ENCODE assay signal across 10 cellular contexts in genomic region chr12:89950421-89950820, GRCh38.
DNase-seq lines count a peak whose midpoint lies in the region; ATAC-seq and TF ChIP-seq lines count a peak whose summit lies in the region.
"Had no signal": no experiment of that assay in that cellular context is flagged by ENCODE, and none has a peak within 500 bp of the region (broad histone marks: within the 10 kb centered on the region; RNA-seq: fewer than 3 reads in every experiment).

No MANE protein-coding gene starts in this region.

- in situ Hi-C loops in G401 (cut with HindIII; ENCODE audit: low sequenced_read_pairs) = no loop called here
- in situ Hi-C loops in IMR-90 (cut with MboI; ENCODE audit: low sequenced_read_pairs) = no loop called here

- H3K23ac ChIP-seq in IMR-90 (ENCODE audit: low read depth, low read length) = 0 out of 2 replicates have a peak overlapping the region, but pooled peaks have one; percentile 10

- no peaks in the 10 kb centered on the region for H3K27me3 ChIP-seq in IMR-90 (ENCODE audit: control insufficient read depth, insufficient read depth, low read length)
- no peaks in the 10 kb centered on the region for H3K27me3 ChIP-seq in lower lobe of right lung (ENCODE audit: low read depth)
- no peaks in the 10 kb centered on the region for H3K27me3 ChIP-seq in left lung

- H3K9me3 ChIP-seq in IMR-90 (ENCODE audit: control insufficient read depth, insufficient read depth, low read length) (no peaks in the 10 kb centered on the region), lower lobe of right lung (no peaks in the 10 kb centered on the region), left lung (no peaks in the 10 kb centered on the region)

- no peaks in the 10 kb centered on the region for H3K79me1 ChIP-seq in IMR-90 (ENCODE audit: low read depth in 1 of 2, low read length in 2 of 2)

- peak overlapping the region; percentile 32 to 75; a peak in 3 of 4 replicates for H4K8ac ChIP-seq in IMR-90 (ENCODE audit: low read depth in 2 of 2, low read length in 2 of 2)

- H2BK120ac ChIP-seq in IMR-90 (ENCODE audit: low read depth, low read length) = peak overlapping the region; percentile 50

- no peak overlapping the region for H3K4me2 ChIP-seq in IMR-90 (ENCODE audit: low read depth, low read length)
- H3K4me2 ChIP-seq: KMS-11 had no signal

- no peak for TF ChIP-seq POLR2A in IMR-90 (IDR thresholded peaks at IDR 0.05; ENCODE audit: low read depth, low read length)

- H4K5ac ChIP-seq in IMR-90 (ENCODE audit: low read depth, low read length) = 0 out of 2 replicates have a peak overlapping the region, but pooled peaks have one; percentile 38

- H3K56ac ChIP-seq in IMR-90 (ENCODE audit: extremely low read depth, insufficient read depth, low read length) = no peak overlapping the region

- peak overlapping the region; percentile 9; the same call in 1 of the 2 replicates for H2BK20ac ChIP-seq in IMR-90 (ENCODE audit: low read depth, low read length)

- H3K36me3 ChIP-seq in IMR-90 (ENCODE audit: control insufficient read depth, insufficient read depth, low read length) = no peaks in the 10 kb centered on the region
- H3K36me3 ChIP-seq in lower lobe of right lung = no peaks in the 10 kb centered on the region
- no peaks in the 10 kb centered on the region for H3K36me3 ChIP-seq in left lung

- intact Hi-C loops in IMR-90 (cut with micrococcal nuclease) (no loop called here), lower lobe of right lung (cut with DNase I) (no loop called here), left lung (cut with DNase I) (no loop called here)

- WGBS in IMR-90 (ENCODE audit: extremely low coverage in 2 of 2, insufficient read length in 1 of 2), 2 experiments = no CpG with 5 or more reads among the region's 1 CpG

- H2BK15ac ChIP-seq in IMR-90 (ENCODE audit: low read depth, low read length) = peak overlapping the region; percentile 65; the same call in 1 of the 3 replicates

- BruUV-seq in IMR-90 (replicated peaks; lab: Mats Ljungman, UMichigan) = no TSS peak

- H3K9ac ChIP-seq in IMR-90 (ENCODE audit: low read depth, low read length) = no peak overlapping the region
- H3K9ac ChIP-seq: KMS-11 had no signal

- ATAC-seq in GM21390 (IDR thresholded peaks at IDR 0.05; ENCODE audit: unreplicated experiment) (peak; percentile 44), IMR-90 (ENCODE audit: low read depth) (no peak), lower lobe of right lung (no peak), left lung (no peak)

- H3K4ac ChIP-seq in IMR-90 (ENCODE audit: low read depth, low read length) = no peak overlapping the region; the same call in 1 of the 2 replicates

- peak overlapping the region; percentile 38; the same call in 1 of the 2 replicates for H4K91ac ChIP-seq in IMR-90 (ENCODE audit: insufficient read depth, low read depth, low read length)

- POLR2A ChIA-PET in IMR-90 (lab: Charles Lee; ENCODE audit: unreplicated experiment) = no interaction called here

- no peak for TF ChIP-seq RAD21 in IMR-90 (IDR thresholded peaks at IDR 0.05; ENCODE audit: low read length)

- H3K4me1 ChIP-seq in IMR-90 (ENCODE audit: control insufficient read depth, insufficient read depth, low read length) (peaks cover 21% of the 10 kb centered on the region), lower lobe of right lung (peaks cover 27% of the 10 kb centered on the region), left lung (peaks cover 8 to 20% of the 10 kb centered on the region in 2 donors)

- H2AFZ ChIP-seq in IMR-90 (replicated peaks; ENCODE audit: low read length, poor library complexity) = no peak overlapping the region

- DNase-seq in G401 (ENCODE audit: low spot score) = peak; percentile 37
- no peak for DNase-seq in IMR-90
- no peak for DNase-seq in lower lobe of right lung
- DNase-seq in NCI-H146 treated with DMSO at 0.1 percent for 48 hours (lab: John Stamatoyannopoulos, UW; ENCODE audit: unreplicated experiment) = no peak
- no peak for DNase-seq in DMS 273 (lab: John Stamatoyannopoulos, UW; ENCODE audit: unreplicated experiment)
- DNase-seq in GM03348 (ENCODE audit: low spot score) = no peak
- no peak for DNase-seq in left lung

- TF ChIP-seq CTCF in IMR-90 (conservative IDR thresholded peaks at IDR 0.05; ENCODE audit: low read depth, low read length) = no peak
- TF ChIP-seq CTCF in lower lobe of right lung (IDR thresholded peaks at IDR 0.05) = no peak
- TF ChIP-seq CTCF in left lung (IDR thresholded peaks at IDR 0.05) = no peak

- H3K14ac ChIP-seq in IMR-90 (replicated peaks; ENCODE audit: low read depth, low read length) = peak overlapping the region; percentile 34

- H2BK5ac ChIP-seq in IMR-90 (ENCODE audit: low read depth, low read length, poor library complexity, severe bottlenecking) = no peak overlapping the region

- H3K9me1 ChIP-seq in IMR-90 (ENCODE audit: insufficient read depth, low read length) = peaks cover 5% of the 10 kb centered on the region; the same call in 1 of the 2 replicates

- no peak overlapping the region for H3K4me3 ChIP-seq in IMR-90 (ENCODE audit: insufficient read depth, low read depth, low read length)
- no peak overlapping the region for H3K4me3 ChIP-seq in lower lobe of right lung
- no peak overlapping the region for H3K4me3 ChIP-seq in left lung
- H3K4me3 ChIP-seq: coronary artery had no signal

- H2AK5ac ChIP-seq in IMR-90 (ENCODE audit: low read depth, low read length) = peak overlapping the region; percentile 66; the same call in 1 of the 2 replicates

- dilution Hi-C loops in IMR-90 (cut with HindIII; ENCODE audit: low sequenced_read_pairs, unreplicated experiment) = no loop called here

- peak overlapping the region; percentile 71 for H3K18ac ChIP-seq in IMR-90 (ENCODE audit: low read depth, low read length)

- CTCF ChIA-PET in IMR-90 (lab: Yijun Ruan, JAX) = interaction anchor here (1.0 kb wide), 1 partner anchor 152 kb away, joined by 3 read pairs; no protein-coding TSS in a partner anchor

- H4K20me1 ChIP-seq in IMR-90 (ENCODE audit: insufficient read depth, low read length) = no peaks in the 10 kb centered on the region

- H3K27ac ChIP-seq in IMR-90 (ENCODE audit: insufficient read depth, low read length) (0 out of 2 replicates have a peak overlapping the region, but pooled peaks have one; percentile 27), lower lobe of right lung (peak overlapping the region; percentile 13), left lung (peak overlapping the region in 1 of 2 donors; percentile 19)
- H3K27ac ChIP-seq: KMS-11 had no signal

- no peak overlapping the region for H2AK9ac ChIP-seq in IMR-90 (replicated peaks; ENCODE audit: low read depth, low read length, poor library complexity)

TF ChIP-seq in IMR-90, 13 proteins besides CTCF, POLR2A, EP300 and RAD21:
- no peak for TF ChIP-seq MXI1 (IDR thresholded peaks at IDR 0.05; ENCODE audit: borderline replicate concordance, low read depth, low read length)
- TF ChIP-seq NFE2L2 (IDR thresholded peaks at IDR 0.05; ENCODE audit: low read depth, low read length) = no peak
- TF ChIP-seq MAZ (IDR thresholded peaks at IDR 0.05; ENCODE audit: borderline replicate concordance, low read depth, low read length) = no peak
- TF ChIP-seq RFX5 (IDR thresholded peaks at IDR 0.05; ENCODE audit: low read depth, low read length) = no peak
- no peak for TF ChIP-seq SMC3 (IDR thresholded peaks at IDR 0.05; ENCODE audit: low read depth, low read length)
- TF ChIP-seq BHLHE40 (IDR thresholded peaks at IDR 0.05; ENCODE audit: low read depth, low read length) = no peak
- TF ChIP-seq FOS (IDR thresholded peaks at IDR 0.05; ENCODE audit: low read depth, low read length) = no peak
